Comparison of ENCODE assay signal across 21 cellular contexts in the genomic region with DNA sequence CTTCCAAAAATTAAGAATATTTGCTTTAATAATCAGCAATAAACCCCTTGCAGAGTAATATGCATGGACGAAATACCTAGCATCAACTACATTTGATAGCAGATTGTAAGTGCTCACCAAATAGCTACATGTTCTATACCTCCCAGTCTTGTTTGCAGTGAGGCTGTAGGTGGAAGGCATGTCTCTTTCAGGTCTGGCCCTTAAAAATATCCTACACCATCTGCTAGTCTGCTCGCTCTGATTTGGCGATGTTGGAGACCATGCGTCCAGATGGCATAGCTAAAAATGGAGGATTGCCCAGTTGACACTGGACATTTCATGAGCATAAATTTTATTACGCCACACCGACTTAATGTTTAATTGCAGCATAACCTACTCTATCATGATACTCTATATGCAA.
"Had no signal": no experiment of that assay in that cellular context is flagged by ENCODE, and none has a peak within 500 bp of the region (broad histone marks: within the 10 kb centered on the region; RNA-seq: fewer than 3 reads in every experiment).

No MANE protein-coding gene starts in this region.

- H3K4me3 ChIP-seq: esophagus muscularis mucosa, gastrocnemius medialis, heart right ventricle, ovary, prostate gland, right lobe of liver, tibial artery, upper lobe of left lung, uterus had no signal

- H3K27ac Mint-ChIP-seq: dendritic cell treated with granulocyte-macrophage colony-stimulating factor and Interleukin-4, amounts not matched to agents 40 ng/mL and 50 ng/mL, for 4 days; effector memory CD8-positive, alpha-beta T cell; natural killer cell; stimulated activated memory B cell treated with anti-CD40 and anti-IgM and Interleukin-4, amounts not matched to agents 10 μg/mL and 1 μg/mL and 100 μg/mL, for 72 hours; stimulated activated naive CD8-positive, alpha-beta T cell treated with anti-CD3 and anti-CD28 coated beads, Interleukin-15, Interleukin-2, amounts not matched to agents 100 ng/mL and 50 ng/mL, for 24 hours had no signal

- H3K4me1 ChIP-seq: esophagus muscularis mucosa, gastrocnemius medialis, prostate gland, right lobe of liver, tibial artery, upper lobe of left lung, uterus had no signal

- H3K27me3 ChIP-seq: esophagus muscularis mucosa, gastrocnemius medialis, heart right ventricle, ovary, right lobe of liver, tibial artery, upper lobe of left lung, uterus had no signal

- H3K4me3 Mint-ChIP-seq: dendritic cell treated with granulocyte-macrophage colony-stimulating factor and Interleukin-4, amounts not matched to agents 40 ng/mL and 50 ng/mL, for 4 days; effector memory CD8-positive, alpha-beta T cell; natural killer cell; neural crest cell; stimulated activated memory B cell treated with anti-CD40 and anti-IgM and Interleukin-4, amounts not matched to agents 10 μg/mL and 1 μg/mL and 100 μg/mL, for 72 hours; stimulated activated naive CD8-positive, alpha-beta T cell treated with anti-CD3 and anti-CD28 coated beads, Interleukin-15, Interleukin-2, amounts not matched to agents 100 ng/mL and 50 ng/mL, for 24 hours had no signal

- H3K9me3 Mint-ChIP-seq: dendritic cell treated with granulocyte-macrophage colony-stimulating factor and Interleukin-4, amounts not matched to agents 40 ng/mL and 50 ng/mL, for 4 days; effector memory CD8-positive, alpha-beta T cell; natural killer cell; neural crest cell; stimulated activated memory B cell treated with anti-CD40 and anti-IgM and Interleukin-4, amounts not matched to agents 10 μg/mL and 1 μg/mL and 100 μg/mL, for 72 hours; stimulated activated naive CD8-positive, alpha-beta T cell treated with anti-CD3 and anti-CD28 coated beads, Interleukin-15, Interleukin-2, amounts not matched to agents 100 ng/mL and 50 ng/mL, for 24 hours had no signal

- DNase-seq: effector memory CD8-positive, alpha-beta T cell; gastrocnemius medialis; heart right ventricle; kidney glomerular epithelial cell; mammary epithelial cell; natural killer cell; ovary; right lobe of liver; stimulated activated CD4-positive, alpha-beta T cell treated with anti-CD3 and anti-CD28 coated beads, Interleukin-15, amount 100 ng/mL, for 24 hours; stimulated activated CD4-positive, alpha-beta T cell treated with anti-CD3 and anti-CD28 coated beads, Interleukin-1b, Interleukin-23, amount 100 ng/mL, for 48 hours; stimulated activated CD4-positive, alpha-beta T cell treated with anti-CD3 and anti-CD28 coated beads, Interleukin-4, amount 100 ng/mL, for 24 hours; tibial artery; upper lobe of left lung; uterus had no signal

- ATAC-seq: effector memory CD8-positive, alpha-beta T cell; gastrocnemius medialis; heart right ventricle; natural killer cell; right lobe of liver; stimulated activated memory B cell treated with anti-CD40 and anti-IgM and Interleukin-4, amounts not matched to agents 10 μg/mL and 1 μg/mL and 100 μg/mL, for 72 hours had no signal

- H3K36me3 ChIP-seq: gastrocnemius medialis, ovary, prostate gland, right lobe of liver, tibial artery, upper lobe of left lung, uterus had no signal

- H3K36me3 Mint-ChIP-seq: stimulated activated memory B cell treated with anti-CD40 and anti-IgM and Interleukin-4, amounts not matched to agents 10 μg/mL and 1 μg/mL and 100 μg/mL, for 72 hours had no signal

- H3K9me3 ChIP-seq: esophagus muscularis mucosa, gastrocnemius medialis, heart right ventricle, ovary, prostate gland, right lobe of liver, tibial artery, upper lobe of left lung, uterus had no signal

- H3K4me1 Mint-ChIP-seq: natural killer cell; neural crest cell; stimulated activated memory B cell treated with anti-CD40 and anti-IgM and Interleukin-4, amounts not matched to agents 10 μg/mL and 1 μg/mL and 100 μg/mL, for 72 hours had no signal

- H3K27me3 Mint-ChIP-seq: dendritic cell treated with granulocyte-macrophage colony-stimulating factor and Interleukin-4, amounts not matched to agents 40 ng/mL and 50 ng/mL, for 4 days; effector memory CD8-positive, alpha-beta T cell; stimulated activated memory B cell treated with anti-CD40 and anti-IgM and Interleukin-4, amounts not matched to agents 10 μg/mL and 1 μg/mL and 100 μg/mL, for 72 hours; stimulated activated naive CD8-positive, alpha-beta T cell treated with anti-CD3 and anti-CD28 coated beads, Interleukin-15, Interleukin-2, amounts not matched to agents 100 ng/mL and 50 ng/mL, for 24 hours had no signal

- H3K27ac ChIP-seq: epithelial cell of prostate, esophagus muscularis mucosa, gastrocnemius medialis, heart right ventricle, ovary, prostate gland, right lobe of liver, tibial artery, upper lobe of left lung, uterus had no signal
